8 cellular contexts compared by ENCODE assay signal in the genomic region with DNA sequence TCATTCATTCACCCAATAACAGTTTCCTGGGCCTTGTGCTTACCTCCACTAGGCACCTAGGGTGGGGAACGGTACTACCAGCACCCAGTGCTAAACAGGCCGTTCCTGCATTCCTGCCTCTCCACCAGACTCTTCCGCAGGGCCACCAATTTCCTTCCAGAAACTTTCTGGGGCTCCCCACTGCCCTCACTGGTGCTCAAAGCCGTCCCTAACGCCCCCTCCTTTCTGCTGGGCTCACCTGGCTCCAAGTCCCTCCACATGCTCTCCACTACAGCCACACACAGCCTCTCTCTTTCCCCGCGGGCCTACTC. TPM values are rescaled to one million over a fixed set of nuclear protein-coding genes. Genes with fewer than 3 reads are reported as not detected.
DNase-seq lines count a peak whose midpoint lies in the region; ATAC-seq and TF ChIP-seq lines count a peak whose summit lies in the region.

No MANE protein-coding gene starts in this region.

- peaks cover 44 to 54% of the 10 kb centered on the region in 2 experiments for H3K4me1 ChIP-seq in HCT116 (ENCODE audit: control insufficient read depth in 1 of 2, insufficient read depth in 2 of 2, low read length in 2 of 2)

- H2AFZ ChIP-seq in HCT116 (ENCODE audit: low read depth, low read length, poor library complexity, severe bottlenecking) = no peak overlapping the region

- CTCF ChIA-PET in HCT116 (lab: Charles Lee) = no interaction called here

- H3K4me3 Mint-ChIP-seq in stimulated activated effector memory CD8-positive, alpha-beta T cell treated with anti-CD3 and anti-CD28 coated beads, Interleukin-12 subunit alpha, Interleukin-12 subunit beta, amount 100 ng/mL, for 72 hours = peak overlapping the region; percentile 86

- H3K9me2 ChIP-seq in HCT116 (ENCODE audit: insufficient read depth) = no peaks in the 10 kb centered on the region

- no peaks in the 10 kb centered on the region for H4K20me1 ChIP-seq in HCT116 (ENCODE audit: insufficient read depth)

- no peak for TF ChIP-seq RAD21 in HCT116 (IDR thresholded peaks at IDR 0.05; ENCODE audit: low read depth)

- no peak for TF ChIP-seq POLR2A in HCT116 (IDR thresholded peaks at IDR 0.05; ENCODE audit: borderline replicate concordance, extremely low read depth, insufficient read depth, insufficient read length)

- ATAC-seq in HCT116 (peak; percentile 0; the same call in 1 of the 2 replicates), HG02623 (IDR thresholded peaks at IDR 0.05; ENCODE audit: unreplicated experiment) (no peak)
- no peak for ATAC-seq in stimulated activated effector memory CD8-positive, alpha-beta T cell treated with anti-CD3 and anti-CD28 coated beads, Interleukin-12 subunit alpha, Interleukin-12 subunit beta, amount 100 ng/mL, for 72 hours

- no peak for DNase-seq in HCT116 (ENCODE audit: low read depth, low spot score)
- DNase-seq in WERI-Rb-1 = no peak
- peak; percentile 18 for DNase-seq in germinal center (ENCODE audit: low spot score)
- no peak for DNase-seq in stimulated activated effector memory CD8-positive, alpha-beta T cell treated with anti-CD3 and anti-CD28 coated beads, Interleukin-12 subunit alpha, Interleukin-12 subunit beta, amount 100 ng/mL, for 72 hours (ENCODE audit: low spot score in 2 of 2)
- DNase-seq in GOT3 (lab: John Stamatoyannopoulos, UW) = no peak
- no peak for DNase-seq in MV-4-11 (lab: John Stamatoyannopoulos, UW)
- DNase-seq in putamen (ENCODE audit: low spot score) = no peak

- peaks cover 19% of the 10 kb centered on the region for H3K79me2 ChIP-seq in HCT116 (ENCODE audit: insufficient read depth, low read length)

- H3K27me3 ChIP-seq in HCT116 (ENCODE audit: insufficient read depth, low read length) = no peaks in the 10 kb centered on the region
- H3K27me3 ChIP-seq in WERI-Rb-1 (ENCODE audit: insufficient read depth, low read depth, severe bottlenecking) = no peaks in the 10 kb centered on the region

- H3K36me3 ChIP-seq in HCT116 (ENCODE audit: control insufficient read depth in 1 of 2, insufficient read depth in 2 of 2, low read length in 2 of 2) = peaks cover 0 to 12% of the 10 kb centered on the region in 2 experiments; a peak in 1 of 4 replicates
- H3K36me3 ChIP-seq in WERI-Rb-1 = peaks cover 44% of the 10 kb centered on the region

- peak overlapping the region; percentile 97 for H3K4me2 ChIP-seq in HCT116 (ENCODE audit: low read length)

- POLR2A ChIA-PET in HCT116 (lab: Charles Lee) = no interaction called here

- H3K4me1 Mint-ChIP-seq in stimulated activated effector memory CD8-positive, alpha-beta T cell treated with anti-CD3 and anti-CD28 coated beads, Interleukin-12 subunit alpha, Interleukin-12 subunit beta, amount 100 ng/mL, for 72 hours = peaks cover 66% of the 10 kb centered on the region

- BruUV-seq in HCT116 (replicated peaks; lab: Mats Ljungman, UMichigan) = no TSS peak

- no peaks in the 10 kb centered on the region for H3K9me3 Mint-ChIP-seq in stimulated activated effector memory CD8-positive, alpha-beta T cell treated with anti-CD3 and anti-CD28 coated beads, Interleukin-12 subunit alpha, Interleukin-12 subunit beta, amount 100 ng/mL, for 72 hours

- peaks cover 83% of the 10 kb centered on the region for H3K36me3 Mint-ChIP-seq in stimulated activated effector memory CD8-positive, alpha-beta T cell treated with anti-CD3 and anti-CD28 coated beads, Interleukin-12 subunit alpha, Interleukin-12 subunit beta, amount 100 ng/mL, for 72 hours

- no peaks in the 10 kb centered on the region for H3K9me3 ChIP-seq in HCT116 (ENCODE audit: control insufficient read depth in 1 of 2, insufficient read depth in 1 of 2, low read depth in 1 of 2, low read length in 2 of 2)
- H3K9me3 ChIP-seq in WERI-Rb-1 (ENCODE audit: severe bottlenecking) = no peaks in the 10 kb centered on the region

- intact Hi-C loops in HCT116 (cut with micrococcal nuclease) = loop anchor here (5.0 kb wide), 1 partner anchor 62 kb away; no protein-coding TSS in a partner anchor

- TF ChIP-seq CTCF in HCT116 (IDR thresholded peaks at IDR 0.05 in 2 of 3, conservative IDR thresholded peaks at IDR 0.05 in 1 of 3; ENCODE audit: borderline replicate concordance in 1 of 3, insufficient read depth in 1 of 3, low read depth in 2 of 3, low read length in 2 of 3) = no peak
- no peak for TF ChIP-seq CTCF in WERI-Rb-1 (IDR thresholded peaks at IDR 0.05; ENCODE audit: low read depth, low read length)

- peak overlapping the region; percentile 92 for H3K9ac ChIP-seq in HCT116 (ENCODE audit: low read length)

- RAD21 ChIA-PET in HCT116 (lab: Charles Lee; ENCODE audit: low non-redundant PET in 1 of 2, low total read pairs in 2 of 2, uncharacterized antibody in 2 of 2, unreplicated experiment in 2 of 2) = no interaction called here

- H3K27ac ChIP-seq in HCT116 (ENCODE audit: low read depth, low read length) = peak overlapping the region; percentile 89
- H3K27ac ChIP-seq in WERI-Rb-1 = peak overlapping the region; percentile 97

- H3K27ac Mint-ChIP-seq in stimulated activated effector memory CD8-positive, alpha-beta T cell treated with anti-CD3 and anti-CD28 coated beads, Interleukin-12 subunit alpha, Interleukin-12 subunit beta, amount 100 ng/mL, for 72 hours = peak overlapping the region; percentile 94

- H3K4me3 ChIP-seq in HCT116 (replicated peaks in 1 of 2; ENCODE audit: low read depth in 1 of 2, low read length in 2 of 2) (peak overlapping the region; percentile 45 to 74), WERI-Rb-1 (ENCODE audit: low read depth, low read length) (peak overlapping the region; percentile 87)

TF ChIP-seq in HCT116, 20 proteins besides CTCF, POLR2A, EP300 and RAD21:
- no peak for TF ChIP-seq EZH2 (IDR thresholded peaks at IDR 0.05)
- TF ChIP-seq YY1 (IDR thresholded peaks at IDR 0.05; ENCODE audit: extremely low read depth, insufficient replicate concordance, low read depth, low read length) = no peak
- no peak for TF ChIP-seq SIN3A (IDR thresholded peaks at IDR 0.05; ENCODE audit: low read depth)
- no peak for TF ChIP-seq ZBTB33 (IDR thresholded peaks at IDR 0.05; ENCODE audit: extremely low read depth, insufficient replicate concordance, low read length)
- no peak for TF ChIP-seq ZNF274 (IDR thresholded peaks at IDR 0.05; ENCODE audit: low read depth, low read length)
- no peak for TF ChIP-seq CEBPB (IDR thresholded peaks at IDR 0.05; ENCODE audit: low read depth)
- TF ChIP-seq MAX (IDR thresholded peaks at IDR 0.05) = no peak
TF ChIP-seq in HCT116: peak in this region for 0.

RNA-seq across cellular contexts. Expression of gene PHF19, which starts 1.4 kb away (rescaled TPM):
- total RNA-seq in HCT116 (2021; ENCODE audit: unreplicated experiment) = 74.0 TPM
- polyA plus RNA-seq in HCT116 (2012) = 69.8 and 83.1 TPM in 2 replicates

RNA-seq across cellular contexts. Expression of gene PSMD5, which starts 32.9 kb away (rescaled TPM):
- 64.3 TPM for total RNA-seq in HCT116 (2021; ENCODE audit: unreplicated experiment)
- 24.4 and 31.4 TPM in 2 replicates for polyA plus RNA-seq in HCT116 (2012)

RNA-seq across cellular contexts. Expression of gene TRAF1, which starts 51.0 kb away (rescaled TPM):
- 1.7 TPM for total RNA-seq in HCT116 (2021; ENCODE audit: unreplicated experiment)
- 0.94 and 1.2 TPM in 2 replicates for polyA plus RNA-seq in HCT116 (2012)
